Comparison of ENCODE assay signal across 26 cellular contexts in genomic region chr6:11811644-11812264, GRCh38. TPM values are rescaled to one million over a fixed set of nuclear protein-coding genes. Genes with fewer than 3 reads are reported as not detected.
DNase-seq lines count a peak whose midpoint lies in the region; ATAC-seq and TF ChIP-seq lines count a peak whose summit lies in the region.
"Had no signal": no experiment of that assay in that cellular context is flagged by ENCODE, and none has a peak within 500 bp of the region (broad histone marks: within the 10 kb centered on the region; RNA-seq: fewer than 3 reads in every experiment).

No MANE protein-coding gene starts in this region.

- H3K4me3 Mint-ChIP-seq in activated CD4-positive, alpha-beta T cell treated with anti-CD3 and anti-CD28 coated beads, Interleukin-2, amount 10 ng/mL, durations not matched to agents 24 days and 14 days, result no peak overlapping the region
- no peak overlapping the region for H3K4me3 Mint-ChIP-seq in activated naive CD8-positive, alpha-beta T cell treated with anti-CD3 and anti-CD28 coated beads for 36 hours
- peak overlapping the region in 1 of 3 experiments; percentile 61 for H3K4me3 Mint-ChIP-seq in nephron
- H3K4me3 Mint-ChIP-seq: CD8-positive, alpha-beta memory T cell; HFFc6 had no signal

- H3K36me3 Mint-ChIP-seq in activated CD4-positive, alpha-beta T cell treated with anti-CD3 and anti-CD28 coated beads, Interleukin-2, amount 10 ng/mL, durations not matched to agents 24 days and 14 days (ENCODE audit: low read depth), result no peaks in the 10 kb centered on the region
- peaks cover 2% of the 10 kb centered on the region for H3K36me3 Mint-ChIP-seq in activated naive CD8-positive, alpha-beta T cell treated with anti-CD3 and anti-CD28 coated beads for 36 hours
- H3K36me3 Mint-ChIP-seq in nephron (ENCODE audit: low read depth), result no peaks in the 10 kb centered on the region
- H3K36me3 Mint-ChIP-seq: CD8-positive, alpha-beta memory T cell had no signal

- H3K4me1 Mint-ChIP-seq in activated CD4-positive, alpha-beta T cell treated with anti-CD3 and anti-CD28 coated beads, Interleukin-2, amount 10 ng/mL, durations not matched to agents 24 days and 14 days, result peaks cover 11% of the 10 kb centered on the region
- peaks cover 29% of the 10 kb centered on the region for H3K4me1 Mint-ChIP-seq in activated naive CD8-positive, alpha-beta T cell treated with anti-CD3 and anti-CD28 coated beads for 36 hours
- peaks cover 75% of the 10 kb centered on the region for H3K4me1 Mint-ChIP-seq in nephron
- H3K4me1 Mint-ChIP-seq: CD8-positive, alpha-beta memory T cell had no signal

- H3K27ac ChIP-seq in stomach, result peak overlapping the region in 4 of 5 donors; percentile 55 to 72 (median 68)
- H3K27ac ChIP-seq: KMS-11, PC-9 had no signal

- H3K9me3 ChIP-seq in stomach, result no peaks in the 10 kb centered on the region

- no peak for ATAC-seq in HG03097 (IDR thresholded peaks at IDR 0.05; ENCODE audit: low FRiP score, unreplicated experiment)

- H3K4me3 ChIP-seq in stomach, result no peak overlapping the region
- H3K4me3 ChIP-seq: PC-9 had no signal

- H3K4me1 ChIP-seq in stomach, result peaks cover 17 to 31% (median 22%) of the 10 kb centered on the region in 4 donors

- no peak for TF ChIP-seq POLR2A in stomach (IDR thresholded peaks at IDR 0.05)

- no peak for TF ChIP-seq EP300 in stomach (IDR thresholded peaks at IDR 0.05)

- H3K9me3 Mint-ChIP-seq in activated CD4-positive, alpha-beta T cell treated with anti-CD3 and anti-CD28 coated beads, Interleukin-2, amount 10 ng/mL, durations not matched to agents 24 days and 14 days, result peaks cover 13% of the 10 kb centered on the region
- peaks cover 4% of the 10 kb centered on the region for H3K9me3 Mint-ChIP-seq in activated naive CD8-positive, alpha-beta T cell treated with anti-CD3 and anti-CD28 coated beads for 36 hours
- no peaks in the 10 kb centered on the region for H3K9me3 Mint-ChIP-seq in nephron
- H3K9me3 Mint-ChIP-seq: CD8-positive, alpha-beta memory T cell; HFFc6 had no signal

- no peaks in the 10 kb centered on the region for H3K27me3 Mint-ChIP-seq in activated CD4-positive, alpha-beta T cell treated with anti-CD3 and anti-CD28 coated beads, Interleukin-2, amount 10 ng/mL, durations not matched to agents 24 days and 14 days
- no peaks in the 10 kb centered on the region for H3K27me3 Mint-ChIP-seq in activated naive CD8-positive, alpha-beta T cell treated with anti-CD3 and anti-CD28 coated beads for 36 hours
- no peaks in the 10 kb centered on the region for H3K27me3 Mint-ChIP-seq in nephron (ENCODE audit: low read depth)

- no peak for TF ChIP-seq CTCF in nephron (IDR thresholded peaks at IDR 0.05; ENCODE audit: unreplicated experiment in 3 of 3)
- TF ChIP-seq CTCF in stomach (IDR thresholded peaks at IDR 0.05), result no peak

- DNase-seq in activated CD4-positive, alpha-beta T cell treated with anti-CD3 and anti-CD28 coated beads, Interleukin-2, amount 10 ng/mL, durations not matched to agents 24 days and 14 days, result no peak
- DNase-seq in activated CD4-positive, alpha-beta T cell treated with anti-CD3 and anti-CD28 coated beads for 48 hours, result no peak
- DNase-seq in activated naive CD8-positive, alpha-beta T cell treated with anti-CD3 and anti-CD28 coated beads for 36 hours, result no peak
- DNase-seq in stomach (no peak), COR-L47 (lab: John Stamatoyannopoulos, UW) (no peak)
- DNase-seq in stimulated activated CD4-positive, alpha-beta T cell treated with anti-CD3 and anti-CD28 coated beads, Interleukin-2, amount 100 ng/mL, for 24 hours, result no peak
- DNase-seq: 8988T; AML-193; C1 segment of cervical spinal cord; CD8-positive, alpha-beta memory T cell; EL; GF-D8; H7; HFFc6; IMR-90; NCI-H1105; NCI-H2029 treated with DMSO at 0.1 percent for 48 hours; NCI-H226; NCI-H510A treated with DMSO at 0.1 percent for 48 hours; NCI-H748 treated with DMSO at 0.1 percent for 48 hours; PC-9; RPMI8226; SHP77 had no signal

- WGBS in stomach, 5 donors, result 48 to 63% (median 52%) methylated on average over 3 of the region's 3 CpGs

- peak overlapping the region; percentile 62 for H3K27ac Mint-ChIP-seq in activated CD4-positive, alpha-beta T cell treated with anti-CD3 and anti-CD28 coated beads, Interleukin-2, amount 10 ng/mL, durations not matched to agents 24 days and 14 days
- peak overlapping the region; percentile 86 for H3K27ac Mint-ChIP-seq in activated naive CD8-positive, alpha-beta T cell treated with anti-CD3 and anti-CD28 coated beads for 36 hours
- peak overlapping the region in 2 of 3 experiments; percentile 68 to 80 for H3K27ac Mint-ChIP-seq in nephron
- H3K27ac Mint-ChIP-seq: HFFc6 had no signal

- no peaks in the 10 kb centered on the region for H3K36me3 ChIP-seq in stomach

- no peaks in the 10 kb centered on the region for H3K27me3 ChIP-seq in stomach

- intact Hi-C loops in activated CD4-positive, alpha-beta T cell treated with anti-CD3 and anti-CD28 coated beads, Interleukin-2, amount 10 ng/mL, durations not matched to agents 24 days and 14 days (cut with micrococcal nuclease), result no loop called here
- intact Hi-C loops in stomach (cut with DNase I; ENCODE audit: low total_unique reads), result no loop called here

RNA-seq across cellular contexts. Expression of gene ADTRP, which starts 33.2 kb away (rescaled TPM):
- total RNA-seq in activated CD4-positive, alpha-beta T cell treated with anti-CD3 and anti-CD28 coated beads, Interleukin-2, amount 10 ng/mL, durations not matched to agents 24 days and 14 days, result 4.7 and 5.3 TPM in 2 replicates
- total RNA-seq in activated naive CD8-positive, alpha-beta T cell treated with anti-CD3 and anti-CD28 coated beads for 36 hours, result 10 to 100 TPM; 29.1 to 31.5 TPM
- total RNA-seq in stomach, result 10 to 100 TPM; 18.7 to 63.6 (median 31.9) TPM
- polyA plus RNA-seq in stomach, result 10 to 100 TPM in 2 of 3 donors, 1 to 10 TPM in 1; 3.9 to 14.8 (median 10.0) TPM
- polyA plus RNA-seq: CD8-positive, alpha-beta memory T cell had no signal
